Comparison of ENCODE assay signal across 22 cellular contexts in genomic region chr12:95492462-95492861, GRCh38. TPM values are rescaled to one million over a fixed set of nuclear protein-coding genes. Genes with fewer than 3 reads are reported as not detected.
DNase-seq lines count a peak whose midpoint lies in the region; ATAC-seq, FAIRE-seq and TF ChIP-seq lines count a peak whose summit lies in the region.
"Had no signal": no experiment of that assay in that cellular context is flagged by ENCODE, and none has a peak within 500 bp of the region (broad histone marks: within the 10 kb centered on the region; RNA-seq: fewer than 3 reads in every experiment).

No MANE protein-coding gene starts in this region.

- DNase-seq in NCI-H82 (lab: John Stamatoyannopoulos, UW) (peak; percentile 5), NCI-H82 treated with DMSO at 0.1 percent for 48 hours (lab: John Stamatoyannopoulos, UW; ENCODE audit: unreplicated experiment) (no peak), IMR-90 (no peak), HepG2 (ENCODE audit: low spot score) (peak; percentile 10), cortex of kidney (lab: John Stamatoyannopoulos, UW) (no peak), cerebellum (ENCODE audit: low spot score) (no peak)
- DNase-seq: Caco-2; CD4-positive, CD25-positive, alpha-beta regulatory T cell; CD8-positive, alpha-beta T cell; DMS153; DND-41; H9; HFFc6 had no signal

- TF ChIP-seq EP300 in HepG2 (IDR thresholded peaks at IDR 0.05; ENCODE audit: low read depth in 2 of 2, low read length in 2 of 2) (no peak), HepG2 (CRISPR knock-in tag; IDR thresholded peaks at IDR 0.05; ENCODE audit: borderline replicate concordance) (no peak)

- H2AFZ ChIP-seq in IMR-90 (replicated peaks; ENCODE audit: low read length, poor library complexity): no peak overlapping the region
- H2AFZ ChIP-seq in HepG2 (ENCODE audit: low read length): no peak overlapping the region
- H2AFZ ChIP-seq: GM23338 had no signal

- H3K4me2 ChIP-seq in IMR-90 (ENCODE audit: low read depth, low read length) (no peak overlapping the region), HepG2 (ENCODE audit: low read depth, low read length) (no peak overlapping the region)
- H3K4me2 ChIP-seq: BLaER1, GM23338 had no signal

- H3K4me1 ChIP-seq in IMR-90 (ENCODE audit: control insufficient read depth, insufficient read depth, low read length) (no peaks in the 10 kb centered on the region), HepG2 (ENCODE audit: insufficient read depth, low read length) (peaks cover 14% of the 10 kb centered on the region)
- H3K4me1 ChIP-seq: BLaER1, Caco-2 had no signal

- no peak overlapping the region for H4K8ac ChIP-seq in IMR-90 (ENCODE audit: low read depth in 2 of 2, low read length in 2 of 2)

- no peak overlapping the region for H4K91ac ChIP-seq in IMR-90 (ENCODE audit: insufficient read depth, low read depth, low read length)

- no CpG with 5 or more reads among the region's 2 CpGs for WGBS in IMR-90 (ENCODE audit: extremely low coverage in 2 of 2, insufficient read length in 1 of 2), 2 experiments
- WGBS in HepG2 (ENCODE audit: low lambda C conversion rate): 87% methylated on average over 2 of the region's 2 CpGs

- no peak overlapping the region for H2BK15ac ChIP-seq in IMR-90 (ENCODE audit: low read depth, low read length)

- H3K18ac ChIP-seq in IMR-90 (ENCODE audit: low read depth, low read length): no peak overlapping the region

- H3K36me3 ChIP-seq in IMR-90 (ENCODE audit: control insufficient read depth, insufficient read depth, low read length): peaks cover 29% of the 10 kb centered on the region
- H3K36me3 ChIP-seq in HepG2 (replicated peaks in 1 of 2; ENCODE audit: control insufficient read depth in 1 of 2, insufficient read depth in 2 of 2, low read length in 2 of 2): peaks cover 7 to 68% of the 10 kb centered on the region in 2 experiments; a peak in 4 of 5 replicates

- peaks cover 8% of the 10 kb centered on the region; the same call in 1 of the 2 replicates for H4K20me1 ChIP-seq in IMR-90 (ENCODE audit: insufficient read depth, low read length)
- no peaks in the 10 kb centered on the region for H4K20me1 ChIP-seq in HepG2 (ENCODE audit: insufficient read depth, low read length)
- H4K20me1 ChIP-seq: BLaER1 had no signal

- peak; percentile 17; the same call in 1 of the 2 replicates for ATAC-seq in IMR-90 (ENCODE audit: low read depth)
- no peak for ATAC-seq in HepG2
- ATAC-seq: CD8-positive, alpha-beta T cell; GM23338; HCT116 had no signal

- CTCF ChIA-PET in IMR-90 (lab: Yijun Ruan, JAX): no interaction called here
- CTCF ChIA-PET in HepG2 (lab: Yijun Ruan, JAX; ENCODE audit: low intra/inter-chr PET ratio, low total read pairs): no interaction called here

- H4K5ac ChIP-seq in IMR-90 (ENCODE audit: low read depth, low read length): no peak overlapping the region

- H3K4me3 ChIP-seq in IMR-90 (ENCODE audit: insufficient read depth, low read depth, low read length): no peak overlapping the region
- H3K4me3 ChIP-seq in HepG2 (replicated peaks in 1 of 3; ENCODE audit: insufficient read depth in 1 of 3, low read depth in 2 of 3, low read length in 3 of 3): no peak overlapping the region
- H3K4me3 ChIP-seq: BLaER1, GM23338 had no signal

- no peak for TF ChIP-seq CTCF in IMR-90 (conservative IDR thresholded peaks at IDR 0.05; ENCODE audit: low read depth, low read length)
- TF ChIP-seq CTCF in HepG2 (CRISPR knock-in tag; IDR thresholded peaks at IDR 0.05): no peak

- H3K9me1 ChIP-seq in IMR-90 (ENCODE audit: insufficient read depth, low read length): no peaks in the 10 kb centered on the region

- no peak overlapping the region for H2AK9ac ChIP-seq in IMR-90 (replicated peaks; ENCODE audit: low read depth, low read length, poor library complexity)

- no peak for FAIRE-seq in HepG2 (lab: Jason Lieb, UNC)
- FAIRE-seq: A204.1, G401.6, GM19239 had no signal

- TF ChIP-seq RAD21 in IMR-90 (IDR thresholded peaks at IDR 0.05; ENCODE audit: low read length) (no peak), HepG2 (CRISPR knock-in tag; IDR thresholded peaks at IDR 0.05) (no peak)

- no peak overlapping the region for H3K56ac ChIP-seq in IMR-90 (ENCODE audit: extremely low read depth, insufficient read depth, low read length)

- POLR2A ChIA-PET in IMR-90 (lab: Charles Lee; ENCODE audit: unreplicated experiment): no interaction called here
- POLR2A ChIA-PET in HepG2 (lab: Yijun Ruan, JAX): interaction anchor here (2.1 kb wide), 1 partner anchor 18 kb away, joined by 8 read pairs; the partner anchor contains the start of gene METAP2

- intact Hi-C loops in IMR-90 (cut with micrococcal nuclease) (no loop called here), HepG2 (cut with micrococcal nuclease; ENCODE audit: unreplicated experiment) (no loop called here)

- H2AK5ac ChIP-seq in IMR-90 (ENCODE audit: low read depth, low read length): no peak overlapping the region

- H3K4ac ChIP-seq in IMR-90 (ENCODE audit: low read depth, low read length): no peak overlapping the region

- peaks cover 17 to 18% of the 10 kb centered on the region in 2 experiments for H3K79me1 ChIP-seq in IMR-90 (ENCODE audit: low read depth in 1 of 2, low read length in 2 of 2)

- H3K9me3 ChIP-seq in IMR-90 (ENCODE audit: control insufficient read depth, insufficient read depth, low read length) (no peaks in the 10 kb centered on the region), HepG2 (ENCODE audit: low read length) (no peaks in the 10 kb centered on the region)
- H3K9me3 ChIP-seq: BLaER1, Caco-2 had no signal

- no peak overlapping the region for H3K14ac ChIP-seq in IMR-90 (replicated peaks; ENCODE audit: low read depth, low read length)

- peaks cover 5% of the 10 kb centered on the region for H3K79me2 ChIP-seq in HepG2 (ENCODE audit: insufficient read depth, low read length)

- dilution Hi-C loops in IMR-90 (cut with HindIII; ENCODE audit: low sequenced_read_pairs, unreplicated experiment): no loop called here

- no peak overlapping the region for H2BK20ac ChIP-seq in IMR-90 (ENCODE audit: low read depth, low read length)

- no peak overlapping the region for H2BK120ac ChIP-seq in IMR-90 (ENCODE audit: low read depth, low read length)

- no peak overlapping the region for H3K23ac ChIP-seq in IMR-90 (ENCODE audit: low read depth, low read length)

- in situ Hi-C loops in IMR-90 (cut with MboI; ENCODE audit: low sequenced_read_pairs): no loop called here
- in situ Hi-C loops in HepG2 (cut with HindIII; ENCODE audit: extremely low pct_ligation_motif_present, low pct_unique_long_range_greater_than_20kb): no loop called here

- TF ChIP-seq POLR2A in IMR-90 (IDR thresholded peaks at IDR 0.05; ENCODE audit: low read depth, low read length): no peak
- no peak for TF ChIP-seq POLR2A in HepG2 (IDR thresholded peaks at IDR 0.05; ENCODE audit: insufficient read depth in 1 of 2, low read depth in 2 of 2, low read length in 2 of 2)

- H3K27ac ChIP-seq in IMR-90 (ENCODE audit: insufficient read depth, low read length): no peak overlapping the region
- no peak overlapping the region for H3K27ac ChIP-seq in HepG2 (ENCODE audit: extremely low read length, insufficient read depth, low read length)
- H3K27ac ChIP-seq: 22Rv1, BLaER1, C4-2B had no signal

- no TSS peak for BruUV-seq in IMR-90 (replicated peaks; lab: Mats Ljungman, UMichigan)
- BruUV-seq in HepG2 (replicated peaks; lab: Mats Ljungman, UMichigan): no TSS peak

- H3K9ac ChIP-seq in IMR-90 (ENCODE audit: low read depth, low read length) (no peak overlapping the region), HepG2 (ENCODE audit: insufficient read depth, low read depth, low read length) (no peak overlapping the region)
- H3K9ac ChIP-seq: BLaER1 had no signal

- no peak overlapping the region for H2BK5ac ChIP-seq in IMR-90 (ENCODE audit: low read depth, low read length, poor library complexity, severe bottlenecking)

- no peaks in the 10 kb centered on the region for H3K27me3 ChIP-seq in IMR-90 (ENCODE audit: control insufficient read depth, insufficient read depth, low read length)
- H3K27me3 ChIP-seq in HepG2 (ENCODE audit: control insufficient read depth in 1 of 2, insufficient read depth in 2 of 2, low read length in 2 of 2): no peaks in the 10 kb centered on the region
- H3K27me3 ChIP-seq: BLaER1 had no signal

RNA-seq across cellular contexts. Expression of gene METAP2, which starts 18.5 kb away (rescaled TPM):
- total RNA-seq in IMR-90 (2012; rRNA removed): 72.9 and 108 TPM in 2 replicates
- polyA plus RNA-seq in IMR-90 (2012; rRNA removed): 51.7 and 62.5 TPM in 2 replicates
- polyA plus RNA-seq in IMR-90 (2012; cell fraction: cytosol; rRNA removed): 7.0 and 16.0 TPM in 2 replicates
- polyA plus RNA-seq in IMR-90 (2012; cell fraction: nucleus; rRNA removed; ENCODE audit: low replicate concordance): 2.1 and 22.5 TPM in 2 replicates
- 131 and 204 TPM in 2 replicates for total RNA-seq in HepG2 (2016; rRNA removed; fragmentation: Illumina TruSeq; extraction: Trizol)
- 21.4 and 23.9 TPM in 2 replicates for total RNA-seq in HepG2 (2016; cell fraction: cytosol; rRNA removed; fragmentation: Illumina TruSeq; extraction: Trizol; ENCODE audit: low read depth)
- total RNA-seq in HepG2 (2016; cell fraction: insoluble cytoplasmic fraction; rRNA removed; fragmentation: Illumina TruSeq; extraction: Trizol): 131 and 201 TPM in 2 replicates
- total RNA-seq in HepG2 (2016; cell fraction: membrane; rRNA removed; fragmentation: Illumina TruSeq; extraction: Trizol): 42.6 and 52.7 TPM in 2 replicates
- total RNA-seq in HepG2 (2016; cell fraction: nucleus; rRNA removed; fragmentation: Illumina TruSeq; extraction: Trizol): 62.6 and 66.2 TPM in 2 replicates
- 45.5 and 67.8 TPM in 2 replicates for polyA plus RNA-seq in HepG2 (2011; rRNA removed)
- polyA plus RNA-seq in HepG2 (2011; cell fraction: cytosol; rRNA removed): 28.2 and 39.5 TPM in 2 replicates
- polyA plus RNA-seq in HepG2 (2011; cell fraction: nucleus; rRNA removed): 12.7 and 22.3 TPM in 2 replicates
- polyA plus RNA-seq in HepG2 (2012): 87.5 and 112 TPM in 2 replicates
- 13.5 and 16.5 TPM in 2 replicates for polyA plus RNA-seq in HepG2 (2016; cell fraction: cytosol; fragmentation: Illumina TruSeq; extraction: Trizol; ENCODE audit: low read depth)
- 213 and 228 TPM in 2 replicates for polyA plus RNA-seq in HepG2 (2016; cell fraction: insoluble cytoplasmic fraction; fragmentation: Illumina TruSeq; extraction: Trizol; ENCODE audit: low read depth)
- 32.1 and 38.2 TPM in 2 replicates for polyA plus RNA-seq in HepG2 (2016; cell fraction: membrane; fragmentation: Illumina TruSeq; extraction: Trizol; ENCODE audit: low read depth)
- 73.0 and 79.4 TPM in 2 replicates for polyA plus RNA-seq in HepG2 (2016; cell fraction: nucleus; fragmentation: Illumina TruSeq; extraction: Trizol; ENCODE audit: insufficient read depth, low read depth)
- 12.0 and 19.3 TPM in 2 replicates for polyA minus RNA-seq in HepG2 (2011; rRNA and poly(A)+ RNA removed; ENCODE audit: low replicate concordance)
- polyA minus RNA-seq in HepG2 (2011; cell fraction: cytosol; rRNA and poly(A)+ RNA removed): 28.9 and 29.6 TPM in 2 replicates
- 89.4 and 91.0 TPM in 2 replicates for polyA minus RNA-seq in HepG2 (2011; cell fraction: nucleus; rRNA and poly(A)+ RNA removed)
- total RNA-seq in cerebellum: 42.0 TPM

RNA-seq across cellular contexts. Expression of gene USP44, which starts 58.8 kb away (rescaled TPM):
- total RNA-seq in IMR-90 (2012; rRNA removed): 33.5 and 40.3 TPM in 2 replicates
- polyA plus RNA-seq in IMR-90 (2012; rRNA removed): 10.3 and 13.0 TPM in 2 replicates
- polyA plus RNA-seq in IMR-90 (2012; cell fraction: cytosol; rRNA removed): 5.0 and 5.1 TPM in 2 replicates
- 6.5 and 43.3 TPM in 2 replicates for polyA plus RNA-seq in IMR-90 (2012; cell fraction: nucleus; rRNA removed; ENCODE audit: low replicate concordance)
- 0.07 and 0.11 TPM in 2 replicates for total RNA-seq in HepG2 (2016; rRNA removed; fragmentation: Illumina TruSeq; extraction: Trizol)
- total RNA-seq in HepG2 (2016; cell fraction: cytosol; rRNA removed; fragmentation: Illumina TruSeq; extraction: Trizol; ENCODE audit: low read depth): 0.35 TPM in 1 of 2 replicates, not detected in the other
- total RNA-seq in HepG2 (2016; cell fraction: insoluble cytoplasmic fraction; rRNA removed; fragmentation: Illumina TruSeq; extraction: Trizol): 0.11 and 0.12 TPM in 2 replicates
- total RNA-seq in HepG2 (2016; cell fraction: membrane; rRNA removed; fragmentation: Illumina TruSeq; extraction: Trizol): 0.22 TPM in 1 of 2 replicates, not detected in the other
- not detected in 2 replicates for total RNA-seq in HepG2 (2016; cell fraction: nucleus; rRNA removed; fragmentation: Illumina TruSeq; extraction: Trizol)
- polyA plus RNA-seq in HepG2 (2011; rRNA removed): 0.04 and 0.05 TPM in 2 replicates
- 0.08 TPM in 1 of 2 replicates, not detected in the other for polyA plus RNA-seq in HepG2 (2011; cell fraction: cytosol; rRNA removed)
- polyA plus RNA-seq in HepG2 (2011; cell fraction: nucleus; rRNA removed): 0.06 TPM in 1 of 2 replicates, not detected in the other
- 0.11 and 0.12 TPM in 2 replicates for polyA plus RNA-seq in HepG2 (2012)
- polyA plus RNA-seq in HepG2 (2016; cell fraction: cytosol; fragmentation: Illumina TruSeq; extraction: Trizol; ENCODE audit: low read depth): not detected in 2 replicates
- 0.09 TPM in 1 of 2 replicates, not detected in the other for polyA plus RNA-seq in HepG2 (2016; cell fraction: insoluble cytoplasmic fraction; fragmentation: Illumina TruSeq; extraction: Trizol; ENCODE audit: low read depth)
- not detected in 2 replicates for polyA plus RNA-seq in HepG2 (2016; cell fraction: membrane; fragmentation: Illumina TruSeq; extraction: Trizol; ENCODE audit: low read depth)
- polyA plus RNA-seq in HepG2 (2016; cell fraction: nucleus; fragmentation: Illumina TruSeq; extraction: Trizol; ENCODE audit: insufficient read depth, low read depth): 0.79 TPM in 1 of 2 replicates, not detected in the other
- not detected in 2 replicates for polyA minus RNA-seq in HepG2 (2011; rRNA and poly(A)+ RNA removed; ENCODE audit: low replicate concordance)
- not detected in 2 replicates for polyA minus RNA-seq in HepG2 (2011; cell fraction: cytosol; rRNA and poly(A)+ RNA removed)
- polyA minus RNA-seq in HepG2 (2011; cell fraction: nucleus; rRNA and poly(A)+ RNA removed): not detected in 2 replicates
- 4.4 TPM for total RNA-seq in cerebellum
- total RNA-seq: H4, HFFc6 had no signal

Comparison
In these comparisons a context has a peak if more than half of its experiments do, and no peak if none do; other contexts are left out.
1. DNase-seq: peak in NCI-H82 (single experiment) and HepG2 (single experiment); none in NCI-H82 treated with DMSO at 0.1 percent for 48 hours (single experiment), IMR-90 (single experiment), cortex of kidney (single experiment) and cerebellum (single experiment).